ENCODE assay signal across 8 cellular contexts in genomic region chr22:21624120-21624879, GRCh38. TPM values are rescaled to one million over a fixed set of nuclear protein-coding genes. Genes with fewer than 3 reads are reported as not detected.
DNase-seq lines count a peak whose midpoint lies in the region; ATAC-seq, FAIRE-seq and TF ChIP-seq lines count a peak whose summit lies in the region.

No MANE protein-coding gene starts in this region.

- no peak overlapping the region for H4K12ac ChIP-seq in trophoblast cell (ENCODE audit: low read depth, low read length)

- in situ Hi-C loops in ACHN (cut with HindIII; ENCODE audit: low pct_ligation_motif_present, low pct_unique_long_range_greater_than_20kb, low sequenced_read_pairs): no loop called here

- H3K4me1 ChIP-seq in trophoblast cell (ENCODE audit: control insufficient read depth in 1 of 2, insufficient read depth in 2 of 2, low read length in 2 of 2): peaks cover 5 to 10% of the 10 kb centered on the region in 2 experiments

- peaks cover 5% of the 10 kb centered on the region for H3K79me2 ChIP-seq in trophoblast cell (ENCODE audit: control insufficient read depth, insufficient read depth, low read length, poor library complexity)

- no peaks in the 10 kb centered on the region for H3K27me3 ChIP-seq in trophoblast cell (ENCODE audit: insufficient read depth, low read length)

- H3K23ac ChIP-seq in trophoblast cell (ENCODE audit: low read length): no peak overlapping the region

- no peak overlapping the region for H3K9ac ChIP-seq in trophoblast cell (ENCODE audit: low read length)

- peak; percentile 34 for DNase-seq in ACHN
- peak; percentile 18 for DNase-seq in HCEC 1CT
- DNase-seq in effector CD8-positive, alpha-beta T cell (lab: John Stamatoyannopoulos, UW): peak; percentile 20
- DNase-seq in occipital lobe (lab: John Stamatoyannopoulos, UW): peak; percentile 17
- no peak for DNase-seq in trophoblast cell
- no peak for DNase-seq in GM19239 (ENCODE audit: insufficient read length, low spot score)

- ATAC-seq in HG03571 (IDR thresholded peaks at IDR 0.05; ENCODE audit: unreplicated experiment): no peak

- peaks cover 3% of the 10 kb centered on the region for H3K79me1 ChIP-seq in trophoblast cell (ENCODE audit: low read length)

- H3K36me3 ChIP-seq in trophoblast cell (ENCODE audit: control insufficient read depth in 1 of 2, insufficient read depth in 2 of 2, low read length in 2 of 2): peaks cover 32 to 38% of the 10 kb centered on the region in 2 experiments

- no peak overlapping the region for H3K14ac ChIP-seq in trophoblast cell (ENCODE audit: low read length)

- no peak overlapping the region for H4K8ac ChIP-seq in trophoblast cell (ENCODE audit: low read depth, low read length)

- H3K4me3 ChIP-seq in WI38 (ENCODE audit: low read depth, low read length): no peak overlapping the region
- H3K4me3 ChIP-seq in trophoblast cell (ENCODE audit: low read depth, low read length): no peak overlapping the region

- no peak overlapping the region for H3K4me2 ChIP-seq in trophoblast cell (ENCODE audit: low read length)

- no peak overlapping the region for H3K18ac ChIP-seq in trophoblast cell (ENCODE audit: low read length)

- H2BK12ac ChIP-seq in trophoblast cell (ENCODE audit: low read length): no peak overlapping the region

- no peak overlapping the region for H2AFZ ChIP-seq in trophoblast cell (ENCODE audit: insufficient read depth, low read length, poor library complexity)

- H3K4ac ChIP-seq in trophoblast cell (ENCODE audit: low read depth, low read length): no peak overlapping the region

- peaks cover 3% of the 10 kb centered on the region for H3K9me3 ChIP-seq in trophoblast cell (ENCODE audit: insufficient read depth, low read depth, low read length)

- WGBS in trophoblast cell (ENCODE audit: extremely low coverage, insufficient coverage, insufficient read length): no CpG with 5 or more reads among the region's 8 CpGs

- TF ChIP-seq CTCF in WI38 (IDR thresholded peaks at IDR 0.05; ENCODE audit: low read depth, low read length): peak; percentile 60

- no peak overlapping the region for H2BK5ac ChIP-seq in trophoblast cell (ENCODE audit: low read depth, low read length, poor library complexity)

- H2BK120ac ChIP-seq in trophoblast cell (ENCODE audit: insufficient read depth, low read length, poor library complexity): no peak overlapping the region

- H2AK5ac ChIP-seq in trophoblast cell (ENCODE audit: low read length): no peak overlapping the region

- H3K27ac ChIP-seq in trophoblast cell (ENCODE audit: low read depth, low read length): no peak overlapping the region

- no peak overlapping the region for H4K91ac ChIP-seq in trophoblast cell (ENCODE audit: low read depth, low read length)

- FAIRE-seq in GM19239 (lab: Jason Lieb, UNC): no peak

RNA-seq across cellular contexts. Expression of gene YDJC, which starts 5.5 kb away (rescaled TPM):
- 7.0 TPM for total RNA-seq in occipital lobe
- polyA plus RNA-seq in trophoblast cell (2013): 18.4 and 21.0 TPM in 2 replicates

RNA-seq across cellular contexts. Expression of gene CCDC116, which starts 8.3 kb away (rescaled TPM):
- 0.16 TPM for total RNA-seq in occipital lobe
- polyA plus RNA-seq in trophoblast cell (2013): 0.41 and 0.42 TPM in 2 replicates

RNA-seq across cellular contexts. Expression of gene SDF2L1, which starts 17.8 kb away (rescaled TPM):
- total RNA-seq in occipital lobe: 4.7 TPM
- 59.2 and 63.2 TPM in 2 replicates for polyA plus RNA-seq in trophoblast cell (2013)

RNA-seq across cellular contexts. Expression of gene PPIL2, which starts 41.5 kb away (rescaled TPM):
- 24.3 TPM for total RNA-seq in occipital lobe
- 31.0 and 32.4 TPM in 2 replicates for polyA plus RNA-seq in trophoblast cell (2013)

RNA-seq across cellular contexts. Expression of gene UBE2L3, which starts 56.8 kb away (rescaled TPM):
- total RNA-seq in occipital lobe: 23.6 TPM
- polyA plus RNA-seq in trophoblast cell (2013): 103 TPM in 2 replicates

Comparison
In these comparisons a context has a peak if more than half of its experiments do, and no peak if none do; other contexts are left out.
1. DNase-seq: peak in ACHN (single experiment), HCEC 1CT (single experiment), effector CD8-positive, alpha-beta T cell (single experiment) and occipital lobe (single experiment); none in trophoblast cell (0 of 2) and GM19239 (single experiment).